Comparison of ENCODE assay signal across 1 cellular context in genomic region chr1:26787706-26788514, GRCh38.
TF ChIP-seq lines count a peak whose summit lies in the region.

TSS of gene PIGV (plus strand) at chr1:26787950. CDS start at chr1:26790816, 2,866 bp downstream.

TF ChIP-seq in HepG2, 621 proteins besides CTCF, POLR2A, EP300 and RAD21 (continued from another document and continues in another):
- no peak for TF ChIP-seq ZBTB33 (CRISPR knock-in tag; IDR thresholded peaks at IDR 0.05)
- TF ChIP-seq AHR (CRISPR knock-in tag; IDR thresholded peaks at IDR 0.05): peak; percentile 41; the same call in 1 of the 2 replicates
- TF ChIP-seq ZSCAN29 (CRISPR knock-in tag; conservative IDR thresholded peaks at IDR 0.05): 0 out of 2 replicates have a peak, but pooled peaks have one; percentile 32
- peak; percentile 11; the same call in 1 of the 2 replicates for TF ChIP-seq ZSCAN20 (CRISPR knock-in tag; IDR thresholded peaks at IDR 0.05; ENCODE audit: borderline replicate concordance)
- TF ChIP-seq, protein P1, sequence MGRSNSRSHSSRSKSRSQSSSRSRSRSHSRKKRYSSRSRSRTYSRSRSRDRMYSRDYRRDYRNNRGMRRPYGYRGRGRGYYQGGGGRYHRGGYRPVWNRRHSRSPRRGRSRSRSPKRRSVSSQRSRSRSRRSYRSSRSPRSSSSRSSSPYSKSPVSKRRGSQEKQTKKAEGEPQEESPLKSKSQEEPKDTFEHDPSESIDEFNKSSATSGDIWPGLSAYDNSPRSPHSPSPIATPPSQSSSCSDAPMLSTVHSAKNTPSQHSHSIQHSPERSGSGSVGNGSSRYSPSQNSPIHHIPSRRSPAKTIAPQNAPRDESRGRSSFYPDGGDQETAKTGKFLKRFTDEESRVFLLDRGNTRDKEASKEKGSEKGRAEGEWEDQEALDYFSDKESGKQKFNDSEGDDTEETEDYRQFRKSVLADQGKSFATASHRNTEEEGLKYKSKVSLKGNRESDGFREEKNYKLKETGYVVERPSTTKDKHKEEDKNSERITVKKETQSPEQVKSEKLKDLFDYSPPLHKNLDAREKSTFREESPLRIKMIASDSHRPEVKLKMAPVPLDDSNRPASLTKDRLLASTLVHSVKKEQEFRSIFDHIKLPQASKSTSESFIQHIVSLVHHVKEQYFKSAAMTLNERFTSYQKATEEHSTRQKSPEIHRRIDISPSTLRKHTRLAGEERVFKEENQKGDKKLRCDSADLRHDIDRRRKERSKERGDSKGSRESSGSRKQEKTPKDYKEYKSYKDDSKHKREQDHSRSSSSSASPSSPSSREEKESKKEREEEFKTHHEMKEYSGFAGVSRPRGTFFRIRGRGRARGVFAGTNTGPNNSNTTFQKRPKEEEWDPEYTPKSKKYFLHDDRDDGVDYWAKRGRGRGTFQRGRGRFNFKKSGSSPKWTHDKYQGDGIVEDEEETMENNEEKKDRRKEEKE (IDR thresholded peaks at IDR 0.05): no peak
- no peak for TF ChIP-seq CERS6 (CRISPR knock-in tag; IDR thresholded peaks at IDR 0.05)
- TF ChIP-seq NFYC (CRISPR knock-in tag; IDR thresholded peaks at IDR 0.05): no peak
- TF ChIP-seq CHD2 (IDR thresholded peaks at IDR 0.05; ENCODE audit: low read depth, low read length): no peak
- TF ChIP-seq TARDBP (CRISPR knock-in tag; IDR thresholded peaks at IDR 0.05): peak; percentile 42; the same call in 1 of the 2 replicates
- TF ChIP-seq PAF1 (CRISPR knock-in tag; IDR thresholded peaks at IDR 0.05): no peak
- no peak for TF ChIP-seq SETDB1 (CRISPR knock-in tag; IDR thresholded peaks at IDR 0.05; ENCODE audit: borderline replicate concordance)
- TF ChIP-seq PLRG1 (conservative IDR thresholded peaks at IDR 0.05): no peak
- TF ChIP-seq RBM22 (optimal IDR thresholded peaks at IDR 0.05; ENCODE audit: low read length): peak; percentile 70
- TF ChIP-seq HMG20B (CRISPR knock-in tag; conservative IDR thresholded peaks at IDR 0.05): peak; percentile 30; the same call in 1 of the 2 replicates
- TF ChIP-seq, protein P2, sequence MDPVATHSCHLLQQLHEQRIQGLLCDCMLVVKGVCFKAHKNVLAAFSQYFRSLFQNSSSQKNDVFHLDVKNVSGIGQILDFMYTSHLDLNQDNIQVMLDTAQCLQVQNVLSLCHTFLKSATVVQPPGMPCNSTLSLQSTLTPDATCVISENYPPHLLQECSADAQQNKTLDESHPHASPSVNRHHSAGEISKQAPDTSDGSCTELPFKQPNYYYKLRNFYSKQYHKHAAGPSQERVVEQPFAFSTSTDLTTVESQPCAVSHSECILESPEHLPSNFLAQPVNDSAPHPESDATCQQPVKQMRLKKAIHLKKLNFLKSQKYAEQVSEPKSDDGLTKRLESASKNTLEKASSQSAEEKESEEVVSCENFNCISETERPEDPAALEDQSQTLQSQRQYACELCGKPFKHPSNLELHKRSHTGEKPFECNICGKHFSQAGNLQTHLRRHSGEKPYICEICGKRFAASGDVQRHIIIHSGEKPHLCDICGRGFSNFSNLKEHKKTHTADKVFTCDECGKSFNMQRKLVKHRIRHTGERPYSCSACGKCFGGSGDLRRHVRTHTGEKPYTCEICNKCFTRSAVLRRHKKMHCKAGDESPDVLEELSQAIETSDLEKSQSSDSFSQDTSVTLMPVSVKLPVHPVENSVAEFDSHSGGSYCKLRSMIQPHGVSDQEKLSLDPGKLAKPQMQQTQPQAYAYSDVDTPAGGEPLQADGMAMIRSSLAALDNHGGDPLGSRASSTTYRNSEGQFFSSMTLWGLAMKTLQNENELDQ (CRISPR knock-in tag; IDR thresholded peaks at IDR 0.05; ENCODE audit: borderline replicate concordance): no peak
- TF ChIP-seq ZNF556 (CRISPR knock-in tag; IDR thresholded peaks at IDR 0.05; ENCODE audit: borderline replicate concordance): peak; percentile 60; the same call in 1 of the 2 replicates
- TF ChIP-seq, protein P3, sequence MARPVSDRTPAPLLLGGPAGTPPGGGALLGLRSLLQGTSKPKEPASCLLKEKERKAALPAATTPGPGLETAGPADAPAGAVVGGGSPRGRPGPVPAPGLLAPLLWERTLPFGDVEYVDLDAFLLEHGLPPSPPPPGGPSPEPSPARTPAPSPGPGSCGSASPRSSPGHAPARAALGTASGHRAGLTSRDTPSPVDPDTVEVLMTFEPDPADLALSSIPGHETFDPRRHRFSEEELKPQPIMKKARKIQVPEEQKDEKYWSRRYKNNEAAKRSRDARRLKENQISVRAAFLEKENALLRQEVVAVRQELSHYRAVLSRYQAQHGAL (CRISPR knock-in tag; IDR thresholded peaks at IDR 0.05; ENCODE audit: not compliant biosample characterization): no peak
- TF ChIP-seq, protein P4, sequence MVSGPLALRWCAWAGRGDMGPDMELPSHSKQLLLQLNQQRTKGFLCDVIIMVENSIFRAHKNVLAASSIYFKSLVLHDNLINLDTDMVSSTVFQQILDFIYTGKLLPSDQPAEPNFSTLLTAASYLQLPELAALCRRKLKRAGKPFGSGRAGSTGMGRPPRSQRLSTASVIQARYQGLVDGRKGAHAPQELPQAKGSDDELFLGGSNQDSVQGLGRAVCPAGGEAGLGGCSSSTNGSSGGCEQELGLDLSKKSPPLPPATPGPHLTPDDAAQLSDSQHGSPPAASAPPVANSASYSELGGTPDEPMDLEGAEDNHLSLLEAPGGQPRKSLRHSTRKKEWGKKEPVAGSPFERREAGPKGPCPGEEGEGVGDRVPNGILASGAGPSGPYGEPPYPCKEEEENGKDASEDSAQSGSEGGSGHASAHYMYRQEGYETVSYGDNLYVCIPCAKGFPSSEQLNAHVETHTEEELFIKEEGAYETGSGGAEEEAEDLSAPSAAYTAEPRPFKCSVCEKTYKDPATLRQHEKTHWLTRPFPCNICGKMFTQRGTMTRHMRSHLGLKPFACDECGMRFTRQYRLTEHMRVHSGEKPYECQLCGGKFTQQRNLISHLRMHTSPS (CRISPR knock-in tag; IDR thresholded peaks at IDR 0.05; ENCODE audit: low read depth): no peak
- TF ChIP-seq, protein P5, sequence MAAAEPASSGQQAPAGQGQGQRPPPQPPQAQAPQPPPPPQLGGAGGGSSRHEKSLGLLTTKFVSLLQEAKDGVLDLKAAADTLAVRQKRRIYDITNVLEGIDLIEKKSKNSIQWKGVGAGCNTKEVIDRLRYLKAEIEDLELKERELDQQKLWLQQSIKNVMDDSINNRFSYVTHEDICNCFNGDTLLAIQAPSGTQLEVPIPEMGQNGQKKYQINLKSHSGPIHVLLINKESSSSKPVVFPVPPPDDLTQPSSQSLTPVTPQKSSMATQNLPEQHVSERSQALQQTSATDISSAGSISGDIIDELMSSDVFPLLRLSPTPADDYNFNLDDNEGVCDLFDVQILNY (CRISPR knock-in tag; conservative IDR thresholded peaks at IDR 0.05): no peak
- TF ChIP-seq HNF1B (CRISPR knock-in tag; IDR thresholded peaks at IDR 0.05): no peak; the same call in 1 of the 2 replicates
- no peak; the same call in 1 of the 2 replicates for TF ChIP-seq NR2C2 (CRISPR knock-in tag; IDR thresholded peaks at IDR 0.05; ENCODE audit: borderline replicate concordance)
- TF ChIP-seq ZBTB7A (CRISPR knock-in tag; IDR thresholded peaks at IDR 0.05): peak; percentile 45; the same call in 1 of the 2 replicates
- TF ChIP-seq ZNF3 (CRISPR knock-in tag; IDR thresholded peaks at IDR 0.05): no peak
- TF ChIP-seq CEBPG (CRISPR knock-in tag; IDR thresholded peaks at IDR 0.05): no peak
- 0 out of 2 replicates have a peak, but pooled peaks have one; percentile 17 for TF ChIP-seq HDAC2 (CRISPR knock-in tag; IDR thresholded peaks at IDR 0.05)
- no peak for TF ChIP-seq KDM3A (CRISPR knock-in tag; IDR thresholded peaks at IDR 0.05; ENCODE audit: low read depth)
- no peak for TF ChIP-seq U2AF2 (IDR thresholded peaks at IDR 0.05; ENCODE audit: low read depth, low read length)
- TF ChIP-seq, protein P6, sequence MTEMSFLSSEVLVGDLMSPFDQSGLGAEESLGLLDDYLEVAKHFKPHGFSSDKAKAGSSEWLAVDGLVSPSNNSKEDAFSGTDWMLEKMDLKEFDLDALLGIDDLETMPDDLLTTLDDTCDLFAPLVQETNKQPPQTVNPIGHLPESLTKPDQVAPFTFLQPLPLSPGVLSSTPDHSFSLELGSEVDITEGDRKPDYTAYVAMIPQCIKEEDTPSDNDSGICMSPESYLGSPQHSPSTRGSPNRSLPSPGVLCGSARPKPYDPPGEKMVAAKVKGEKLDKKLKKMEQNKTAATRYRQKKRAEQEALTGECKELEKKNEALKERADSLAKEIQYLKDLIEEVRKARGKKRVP (CRISPR knock-in tag; IDR thresholded peaks at IDR 0.05): no peak
- TF ChIP-seq ZNF543 (CRISPR knock-in tag; IDR thresholded peaks at IDR 0.05): peak; percentile 54; the same call in 1 of the 2 replicates
- TF ChIP-seq HHEX (CRISPR knock-in tag; IDR thresholded peaks at IDR 0.05): no peak
- no peak for TF ChIP-seq ZBTB3 (CRISPR knock-in tag; IDR thresholded peaks at IDR 0.05; ENCODE audit: borderline replicate concordance, low read depth)
- TF ChIP-seq, protein P7, sequence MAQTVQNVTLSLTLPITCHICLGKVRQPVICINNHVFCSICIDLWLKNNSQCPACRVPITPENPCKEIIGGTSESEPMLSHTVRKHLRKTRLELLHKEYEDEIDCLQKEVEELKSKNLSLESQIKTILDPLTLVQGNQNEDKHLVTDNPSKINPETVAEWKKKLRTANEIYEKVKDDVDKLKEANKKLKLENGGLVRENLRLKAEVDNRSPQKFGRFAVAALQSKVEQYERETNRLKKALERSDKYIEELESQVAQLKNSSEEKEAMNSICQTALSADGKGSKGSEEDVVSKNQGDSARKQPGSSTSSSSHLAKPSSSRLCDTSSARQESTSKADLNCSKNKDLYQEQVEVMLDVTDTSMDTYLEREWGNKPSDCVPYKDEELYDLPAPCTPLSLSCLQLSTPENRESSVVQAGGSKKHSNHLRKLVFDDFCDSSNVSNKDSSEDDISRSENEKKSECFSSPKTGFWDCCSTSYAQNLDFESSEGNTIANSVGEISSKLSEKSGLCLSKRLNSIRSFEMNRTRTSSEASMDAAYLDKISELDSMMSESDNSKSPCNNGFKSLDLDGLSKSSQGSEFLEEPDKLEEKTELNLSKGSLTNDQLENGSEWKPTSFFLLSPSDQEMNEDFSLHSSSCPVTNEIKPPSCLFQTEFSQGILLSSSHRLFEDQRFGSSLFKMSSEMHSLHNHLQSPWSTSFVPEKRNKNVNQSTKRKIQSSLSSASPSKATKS (CRISPR knock-in tag; IDR thresholded peaks at IDR 0.05): no peak
- no peak for TF ChIP-seq ZNF17 (CRISPR knock-in tag; IDR thresholded peaks at IDR 0.05)
- TF ChIP-seq NONO (IDR thresholded peaks at IDR 0.05): no peak
- no peak; the same call in 1 of the 2 replicates for TF ChIP-seq NONO (CRISPR knock-in tag; conservative IDR thresholded peaks at IDR 0.05)
- TF ChIP-seq ZNF501 (CRISPR knock-in tag; IDR thresholded peaks at IDR 0.05): peak; percentile 39; the same call in 1 of the 2 replicates
